ENCODE assay signal across 27 cellular contexts in the genomic region with DNA sequence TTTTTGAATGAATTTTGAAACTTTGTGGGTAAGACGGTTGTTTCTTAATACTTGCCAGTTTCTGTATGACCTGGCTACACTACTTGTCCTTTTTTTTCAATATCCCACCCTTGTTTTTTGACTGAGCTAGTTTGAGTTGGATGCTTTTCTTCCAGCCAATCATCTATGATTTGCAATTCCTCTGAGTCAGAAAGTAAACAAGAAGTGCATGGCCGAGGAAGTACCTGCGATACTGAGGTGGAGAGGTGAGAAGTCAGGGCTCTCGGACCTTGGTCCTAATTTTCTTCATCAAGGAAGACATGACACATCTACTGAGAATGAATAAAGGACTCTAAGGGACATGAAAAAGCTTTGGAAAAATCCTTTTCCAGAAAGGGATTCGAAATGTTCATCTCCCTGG.
"Had no signal": no experiment of that assay in that cellular context is flagged by ENCODE, and none has a peak within 500 bp of the region (broad histone marks: within the 10 kb centered on the region; RNA-seq: fewer than 3 reads in every experiment).

No MANE protein-coding gene starts in this region.

- H3K27ac ChIP-seq: colonic mucosa, coronary artery, dorsolateral prefrontal cortex, epithelial cell of prostate, esophagus muscularis mucosa, esophagus squamous epithelium, foreskin keratinocyte, gastrocnemius medialis, gastroesophageal sphincter, heart left ventricle, heart right ventricle had no signal

- H3K27me3 ChIP-seq: colonic mucosa, esophagus muscularis mucosa, esophagus squamous epithelium, foreskin keratinocyte, gastroesophageal sphincter, heart left ventricle, heart right ventricle had no signal

- H3K9me3 ChIP-seq: colonic mucosa, esophagus squamous epithelium, gastrocnemius medialis had no signal

- H3K36me3 ChIP-seq: colonic mucosa, esophagus muscularis mucosa, esophagus squamous epithelium, gastrocnemius medialis, gastroesophageal sphincter, heart left ventricle, heart right ventricle had no signal

- ATAC-seq: effector memory CD8-positive, alpha-beta T cell; esophagus mucosa; foreskin keratinocyte; gastrocnemius medialis; gastroesophageal sphincter; heart left ventricle; heart right ventricle had no signal

- DNase-seq: colonic mucosa; cortex of kidney; dermis blood vessel endothelial cell; dorsolateral prefrontal cortex; effector CD4-positive, alpha-beta T cell; effector CD8-positive, alpha-beta T cell; effector memory CD4-positive, alpha-beta T cell; effector memory CD8-positive, alpha-beta T cell; endodermal cell; erythroblast; esophagus squamous epithelium; foreskin fibroblast; foreskin keratinocyte; foreskin melanocyte; gastrocnemius medialis; glutamatergic neuron; head of caudate nucleus; heart left ventricle; heart right ventricle had no signal

- H3K4me1 ChIP-seq: colonic mucosa, esophagus muscularis mucosa, esophagus squamous epithelium, foreskin keratinocyte, gastrocnemius medialis, gastroesophageal sphincter, heart left ventricle, heart right ventricle had no signal

- H3K4me3 ChIP-seq: colonic mucosa, coronary artery, dorsolateral prefrontal cortex, esophagus muscularis mucosa, esophagus squamous epithelium, gastrocnemius medialis, gastroesophageal sphincter, heart left ventricle, heart right ventricle had no signal

- FAIRE-seq: endometrium, endothelial cell of umbilical vein, frontal cortex had no signal
